Comparison of ENCODE assay signal across 8 cellular contexts in the genomic region with DNA sequence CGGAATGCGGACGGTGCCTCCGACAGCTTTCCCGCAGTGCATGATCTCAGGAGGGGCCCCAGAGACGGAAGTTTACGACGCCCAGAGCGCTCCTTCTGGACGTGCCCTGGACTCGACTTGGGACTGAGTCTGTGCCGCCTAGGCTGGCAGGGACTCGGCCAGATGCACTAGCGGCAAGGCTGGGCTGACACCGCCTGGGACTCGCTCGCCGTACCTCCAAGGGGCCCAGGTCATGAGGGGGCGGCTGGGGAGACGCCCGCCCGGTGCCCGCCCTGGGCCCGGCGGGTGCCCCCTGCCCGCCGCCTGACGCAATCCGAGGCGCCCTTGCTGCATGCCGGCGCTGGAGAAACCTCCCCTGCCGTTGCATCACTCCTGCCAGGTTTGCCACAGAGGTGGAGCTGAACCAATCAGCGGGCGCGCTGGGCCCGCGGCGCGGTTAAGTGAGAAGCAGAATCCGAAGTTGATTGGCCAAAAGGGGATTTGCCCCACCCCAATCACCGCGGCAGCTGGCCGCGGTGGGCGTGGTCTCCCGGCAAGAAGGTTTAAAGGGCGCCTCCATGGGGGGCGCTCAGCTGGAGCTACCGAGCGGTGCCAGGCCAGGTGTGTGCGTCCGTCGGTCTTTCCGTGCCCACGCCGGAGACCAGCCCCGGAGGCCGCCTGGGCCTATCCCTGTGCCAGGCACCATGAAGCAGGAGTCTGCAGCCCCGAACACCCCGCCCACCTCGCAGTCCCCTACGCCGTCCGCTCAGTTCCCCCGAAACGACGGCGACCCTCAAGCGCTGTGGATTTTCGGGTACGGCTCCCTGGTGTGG. TPM values are rescaled to one million over a fixed set of nuclear protein-coding genes. Genes with fewer than 3 reads are reported as not detected.
DNase-seq lines count a peak whose midpoint lies in the region; ATAC-seq, FAIRE-seq and TF ChIP-seq lines count a peak whose summit lies in the region.

A gene with protein sequence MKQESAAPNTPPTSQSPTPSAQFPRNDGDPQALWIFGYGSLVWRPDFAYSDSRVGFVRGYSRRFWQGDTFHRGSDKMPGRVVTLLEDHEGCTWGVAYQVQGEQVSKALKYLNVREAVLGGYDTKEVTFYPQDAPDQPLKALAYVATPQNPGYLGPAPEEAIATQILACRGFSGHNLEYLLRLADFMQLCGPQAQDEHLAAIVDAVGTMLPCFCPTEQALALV (plus strand): TSS at position 571 of the 812 bp plus-strand sequence. CDS start 113 bp downstream, at position 684.

- intact Hi-C loops in kidney (cut with DNase I) = no loop called here

- peak; percentile 95 for ATAC-seq in HG03175 (IDR thresholded peaks at IDR 0.05; ENCODE audit: unreplicated experiment)
- ATAC-seq in central memory CD8-positive, alpha-beta T cell (replicated peaks; ENCODE audit: extremely low read depth, poor library complexity, severe bottlenecking) = peak; percentile 95

- no peaks in the 10 kb centered on the region for H3K4me1 Mint-ChIP-seq in central memory CD8-positive, alpha-beta T cell

- H3K9ac ChIP-seq in kidney (ENCODE audit: low read length in 2 of 2) = peak within 1 kb of the TSS; percentile 72 to 82

- H3K9me3 ChIP-seq in kidney (ENCODE audit: control insufficient read depth in 1 of 2, low read length in 2 of 2) = no peaks in the 10 kb centered on the region

- peak within 1 kb of the TSS; percentile 81 to 82 for H3K4me3 ChIP-seq in kidney (ENCODE audit: low read length in 2 of 2)

- H3K36me3 Mint-ChIP-seq in central memory CD8-positive, alpha-beta T cell (ENCODE audit: insufficient read depth) = peaks cover 4% of the 10 kb centered on the region

- TF ChIP-seq CTCF in AG09319 (IDR thresholded peaks at IDR 0.05; ENCODE audit: low read depth, low read length) (peak; percentile 45), kidney (IDR thresholded peaks at IDR 0.05; ENCODE audit: borderline replicate concordance, extremely low read depth, insufficient read depth) (no peak)

- H3K27me3 Mint-ChIP-seq in central memory CD8-positive, alpha-beta T cell = peaks cover 4% of the 10 kb centered on the region

- H3K9me3 Mint-ChIP-seq in central memory CD8-positive, alpha-beta T cell = no peaks in the 10 kb centered on the region

- peak; percentile 78 for TF ChIP-seq POLR2A in GM18951 (IDR thresholded peaks at IDR 0.05; ENCODE audit: extremely low read depth, insufficient read depth, insufficient read length)

- peaks cover 4 to 13% of the 10 kb centered on the region in 2 donors for H3K4me1 ChIP-seq in kidney (ENCODE audit: control insufficient read depth in 1 of 2, insufficient read depth in 1 of 2, low read depth in 1 of 2, low read length in 2 of 2)

- DNase-seq in AG09319 (ENCODE audit: extremely low read depth, low read depth) = peak; percentile 97
- peak; percentile 84 for DNase-seq in NCI-H226
- DNase-seq in activated CD4-positive, CD25-positive, alpha-beta regulatory T cell treated with anti-CD3 and anti-CD28 coated beads, Interleukin-2, amount 50 U/mL, for 16 hours (ENCODE audit: low read depth, low spot score) = peak; percentile 93
- DNase-seq in central memory CD8-positive, alpha-beta T cell (ENCODE audit: low spot score in 2 of 2) = peak; percentile 80 to 88
- peak; percentile 96 for DNase-seq in kidney
- peak; percentile 98 for DNase-seq in stimulated activated CD4-positive, alpha-beta T cell treated with anti-CD3 and anti-CD28 coated beads, Interleukin-15, amount 100 ng/mL, for 24 hours

- FAIRE-seq in kidney (lab: Jason Lieb, UNC) = peak; percentile 58

- peak within 1 kb of the TSS; percentile 20 to 78 for H3K27ac ChIP-seq in kidney (ENCODE audit: low read depth in 2 of 2, low read length in 2 of 2)

- in situ Hi-C loops in GM18951 (cut with MboI; ENCODE audit: low sequenced_read_pairs, unreplicated experiment) = no loop called here

- H3K36me3 ChIP-seq in kidney (ENCODE audit: control insufficient read depth in 1 of 2, insufficient read depth in 2 of 2, low read length in 2 of 2) = no peaks in the 10 kb centered on the region

- peak within 1 kb of the TSS; percentile 87 for H3K27ac Mint-ChIP-seq in central memory CD8-positive, alpha-beta T cell (ENCODE audit: low read depth)

- peak within 1 kb of the TSS; percentile 84 for H3K4me3 Mint-ChIP-seq in central memory CD8-positive, alpha-beta T cell

RNA-seq across cellular contexts. Expression of the gene that starts here (rescaled TPM):
- 4.7 TPM for total RNA-seq in kidney
- polyA plus RNA-seq in kidney (ENCODE audit: insufficient read depth, low read depth, low replicate concordance) = 21.1 TPM

Comparison
In these comparisons a context has a peak if more than half of its experiments do, and no peak if none do; other contexts are left out.
1. Peak in every context shown above with its lines: DNase-seq, ATAC-seq, H3K4me3 ChIP-seq and H3K27ac ChIP-seq.